In the genomic region with DNA sequence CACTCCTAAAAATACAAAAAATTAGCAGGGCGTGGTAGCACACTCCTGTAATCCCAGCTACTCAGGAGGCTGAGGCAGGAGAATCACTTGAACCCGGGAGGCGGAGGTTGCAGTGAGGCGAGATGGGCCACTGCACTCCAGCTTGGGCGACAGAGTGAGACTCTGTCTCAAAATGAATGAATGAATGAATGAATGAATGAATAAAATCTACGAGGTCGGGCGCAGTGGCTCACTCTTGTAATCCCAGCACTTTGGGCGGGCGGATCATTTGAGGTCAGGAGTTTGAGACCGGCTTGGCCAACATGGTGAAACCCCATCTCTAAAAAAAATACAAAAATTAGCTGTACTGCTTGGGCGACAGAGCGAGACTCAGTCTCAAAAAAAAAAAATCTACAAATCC, we compare ENCODE assay signal across 8 cellular contexts. TPM values are rescaled to one million over a fixed set of nuclear protein-coding genes. Genes with fewer than 3 reads are reported as not detected.
A peak's percentile ranks its signal among the peaks of the same experiment; 100 is the strongest.
DNase-seq lines count a peak whose midpoint lies in the region; ATAC-seq and TF ChIP-seq lines count a peak whose summit lies in the region.
"Not testable (repeated sequence)": the region's sequence is repeated elsewhere in the genome, so short reads cannot be mapped to it uniquely, and the experiment has no call there.

No MANE protein-coding gene starts in this region.

- peaks cover 16% of the 10 kb centered on the region for H3K4me1 Mint-ChIP-seq in Calu3 (ENCODE audit: low read depth, unreplicated experiment)
- H3K4me1 Mint-ChIP-seq in T-cell, result peaks cover 8 to 22% (median 11%) of the 10 kb centered on the region in 3 donors
- not testable (repeated sequence) for H3K4me1 Mint-ChIP-seq in type B pancreatic cell (ENCODE audit: unreplicated experiment)

- POLR2A ChIA-PET in T-cell (lab: Charles Lee), result not testable (repeated sequence)

- not testable (repeated sequence) for H3K9me3 ChIP-seq in ascending aorta; liver (ENCODE audit: control insufficient read depth in 4 of 4, low read length in 3 of 4); parathyroid adenoma (ENCODE audit: control insufficient read depth, low read length)

- not testable (repeated sequence) for BruUV-seq in Calu3 (replicated peaks; lab: Mats Ljungman, UMichigan)

- H3K27ac ChIP-seq in ascending aorta (peak overlapping the region; percentile 87 to 94), liver (ENCODE audit: low read depth in 1 of 2, low read length in 2 of 2) (peak overlapping the region; percentile 92 to 93), parathyroid adenoma (peak overlapping the region; percentile 81)

- not testable (repeated sequence) for H3K9me3 Mint-ChIP-seq in Calu3 (ENCODE audit: low read depth, unreplicated experiment); T-cell; type B pancreatic cell

- CTCF ChIA-PET in Calu3 (lab: Charles Lee), result interaction anchor here (1.9 kb wide), 1 partner anchor 38 kb away, joined by 6 read pairs; the partner anchor contains the start of gene SNW1
- CTCF ChIA-PET in T-cell (lab: Charles Lee), result interaction anchor here (0.6 to 1.4 kb wide), 2 partner anchors 93 to 483 kb away, joined by 3 to 4 read pairs; no protein-coding TSS in a partner anchor

- H3K27me3 ChIP-seq in ascending aorta; liver (ENCODE audit: control insufficient read depth in 4 of 4, insufficient read depth in 4 of 4, low read length in 3 of 4); parathyroid adenoma (ENCODE audit: control insufficient read depth, insufficient read depth, low read length): not testable (repeated sequence)

- TF ChIP-seq RAD21 in liver (IDR thresholded peaks at IDR 0.05), result not testable (repeated sequence)

- not testable (repeated sequence) for H3K36me3 ChIP-seq in ascending aorta; liver (ENCODE audit: control insufficient read depth in 4 of 4, insufficient read depth in 3 of 4, low read depth in 1 of 4, low read length in 3 of 4); parathyroid adenoma (ENCODE audit: control insufficient read depth, insufficient read depth, low read length)

- H3K79me2 ChIP-seq in parathyroid adenoma, result not testable (repeated sequence)

- H3K4me1 ChIP-seq in ascending aorta; liver (ENCODE audit: control insufficient read depth in 4 of 4, insufficient read depth in 4 of 4, low read length in 3 of 4); parathyroid adenoma: not testable (repeated sequence)

- not testable (repeated sequence) for H3K27me3 Mint-ChIP-seq in Calu3 (ENCODE audit: unreplicated experiment); T-cell; type B pancreatic cell

- not testable (repeated sequence) for H3K36me3 Mint-ChIP-seq in Calu3 (ENCODE audit: insufficient read depth, unreplicated experiment); T-cell; type B pancreatic cell

- not testable (repeated sequence) for H3K27ac Mint-ChIP-seq in Calu3 (ENCODE audit: unreplicated experiment)
- peak overlapping the region; percentile 78 to 89 for H3K27ac Mint-ChIP-seq in T-cell
- peak overlapping the region; percentile 70 for H3K27ac Mint-ChIP-seq in type B pancreatic cell

- H3K4me3 ChIP-seq in ascending aorta, result peak overlapping the region; percentile 91 to 98
- peak overlapping the region; percentile 79 for H3K4me3 ChIP-seq in epithelial cell of proximal tubule (ENCODE audit: low read depth, low read length)
- H3K4me3 ChIP-seq in liver (ENCODE audit: low read depth in 1 of 3, low read length in 3 of 3), result peak overlapping the region; percentile 69 to 95 (median 87)
- peak overlapping the region; percentile 76 for H3K4me3 ChIP-seq in parathyroid adenoma (ENCODE audit: low read depth, low read length)

- ATAC-seq in HG03460 (IDR thresholded peaks at IDR 0.05; ENCODE audit: unreplicated experiment), result peak; percentile 1
- ATAC-seq in T-cell (replicated peaks in 1 of 4), result not testable (repeated sequence)

- peak overlapping the region; percentile 95 for H3K4me2 ChIP-seq in parathyroid adenoma (ENCODE audit: low read length)

- intact Hi-C loops in Calu3 (cut with micrococcal nuclease; ENCODE audit: unreplicated experiment); ascending aorta (cut with DNase I): not testable (repeated sequence)

- 75% methylated on average over 13 of the region's 13 CpGs for WGBS in liver

- H3K4me3 Mint-ChIP-seq in Calu3 (ENCODE audit: low read depth, unreplicated experiment), result peak overlapping the region; percentile 83
- H3K4me3 Mint-ChIP-seq in T-cell, result peak overlapping the region; percentile 78 to 88 (median 84)
- H3K4me3 Mint-ChIP-seq in type B pancreatic cell, result peak overlapping the region; percentile 90

- H3K9ac ChIP-seq in liver (ENCODE audit: low read depth in 1 of 2, low read length in 2 of 2), result peak overlapping the region in 1 of 2 donors; percentile 43
- not testable (repeated sequence) for H3K9ac ChIP-seq in parathyroid adenoma

- TF ChIP-seq CTCF in Calu3 (IDR thresholded peaks at IDR 0.05; ENCODE audit: unreplicated experiment); ascending aorta (IDR thresholded peaks at IDR 0.05); epithelial cell of proximal tubule (conservative IDR thresholded peaks at IDR 0.05; ENCODE audit: low read depth, low read length); liver (IDR thresholded peaks at IDR 0.05; ENCODE audit: low read depth, low read length, missing input control); parathyroid adenoma (IDR thresholded peaks at IDR 0.05); type B pancreatic cell (conservative IDR thresholded peaks at IDR 0.05): not testable (repeated sequence)

- peak overlapping the region; percentile 95 for H2AFZ ChIP-seq in parathyroid adenoma

- DNase-seq in Calu3; T-cell; ascending aorta (ENCODE audit: low spot score in 2 of 2); epithelial cell of proximal tubule (ENCODE audit: low read depth); type B pancreatic cell (ENCODE audit: extremely low spot score, unreplicated experiment): not testable (repeated sequence)

RNA-seq across cellular contexts. Expression of gene ADCK1, which starts 0.5 kb away (rescaled TPM):
- 9.1 and 10.0 TPM in 2 replicates for total RNA-seq in Calu3 (2022)
- total RNA-seq in T-cell, result 10 to 100 TPM in 1 of 5 donors, 1 to 10 TPM in 4; 6.3 to 16.1 (median 9.1) TPM
- total RNA-seq in ascending aorta, result 0.43 TPM
- total RNA-seq in epithelial cell of proximal tubule, result 4.3 and 6.0 TPM in 2 replicates
- 1 to 10 TPM; 4.0 to 4.9 TPM for total RNA-seq in liver
- polyA plus RNA-seq in liver, result 1 to 10 TPM; 4.1 to 4.8 TPM
- 6.9 and 9.2 TPM in 2 replicates for total RNA-seq in type B pancreatic cell (ENCODE audit: low replicate concordance)

RNA-seq across cellular contexts. Expression of gene SNW1, which starts 38.5 kb away (rescaled TPM):
- total RNA-seq in Calu3 (2022), result 97.8 and 102 TPM in 2 replicates
- total RNA-seq in T-cell, result 10 to 100 TPM; 83.5 to 94.1 (median 91.7) TPM
- total RNA-seq in ascending aorta, result 16.8 TPM
- total RNA-seq in epithelial cell of proximal tubule, result 58.2 and 62.0 TPM in 2 replicates
- total RNA-seq in liver, result 10 to 100 TPM; 18.4 to 33.8 TPM
- polyA plus RNA-seq in liver, result 10 to 100 TPM; 17.3 to 18.4 TPM
- 78.6 and 81.2 TPM in 2 replicates for total RNA-seq in type B pancreatic cell (ENCODE audit: low replicate concordance)
